In the genomic region with DNA sequence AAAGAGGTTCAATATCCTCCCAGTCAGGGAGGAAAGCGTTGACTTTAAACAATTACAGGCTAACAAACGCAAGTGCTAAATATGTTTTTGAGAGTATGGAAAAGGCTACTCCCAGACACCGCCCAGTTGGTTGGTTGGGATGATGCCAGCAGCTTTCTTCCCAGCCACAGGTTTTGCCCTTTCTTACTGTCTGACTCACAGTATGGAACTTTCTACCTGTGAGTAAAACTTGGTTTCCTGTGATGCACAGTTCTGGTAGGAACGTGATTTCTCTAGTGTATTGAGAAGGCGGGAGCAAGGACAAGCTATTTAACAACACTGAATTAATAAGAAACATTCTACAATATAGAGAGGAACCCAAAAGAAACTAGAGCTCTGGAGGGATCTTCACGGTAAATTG, we compare ENCODE assay signal across 20 cellular contexts.
"Had no signal": no experiment of that assay in that cellular context is flagged by ENCODE, and none has a peak within 500 bp of the region (broad histone marks: within the 10 kb centered on the region; RNA-seq: fewer than 3 reads in every experiment).

No MANE protein-coding gene starts in this region.

- H3K36me3 ChIP-seq: brain microvascular endothelial cell, esophagus muscularis mucosa, prostate gland, transverse colon, vagina had no signal

- H3K27ac ChIP-seq: brain microvascular endothelial cell, esophagus muscularis mucosa, prostate gland, transverse colon, vagina had no signal

- H3K27ac Mint-ChIP-seq: activated CD4-positive, alpha-beta T cell treated with anti-CD3 and anti-CD28 coated beads, Interleukin-2, amount 10 ng/mL, durations not matched to agents 24 days and 14 days; activated CD8-positive, alpha-beta T cell treated with anti-CD3 and anti-CD28 coated beads, Interleukin-2, amount 10 ng/mL, durations not matched to agents 7 days and 5 days; activated naive CD4-positive, alpha-beta T cell treated with anti-CD3 and anti-CD28 coated beads, Interleukin-2, amount 10 ng/mL, durations not matched to agents 7 days and 5 days; activated naive CD8-positive, alpha-beta T cell treated with anti-CD3 and anti-CD28 coated beads, Interleukin-2, amount 50 U/mL, for 24 hours; naive thymus-derived CD4-positive, alpha-beta T cell; T-helper 2 cell treated with Interferon-gamma antibody and Interleukin-4, amounts not matched to agents 5 μg/mL and 100 μg/mL, for 36 hours had no signal

- H3K4me1 Mint-ChIP-seq: activated CD4-positive, alpha-beta T cell treated with anti-CD3 and anti-CD28 coated beads, Interleukin-2, amount 10 ng/mL, durations not matched to agents 24 days and 14 days; activated naive CD4-positive, alpha-beta T cell treated with anti-CD3 and anti-CD28 coated beads, Interleukin-2, amount 10 ng/mL, durations not matched to agents 7 days and 5 days; activated naive CD8-positive, alpha-beta T cell treated with anti-CD3 and anti-CD28 coated beads, Interleukin-2, amount 50 U/mL, for 24 hours; naive thymus-derived CD4-positive, alpha-beta T cell had no signal

- H3K36me3 Mint-ChIP-seq: activated naive CD4-positive, alpha-beta T cell treated with anti-CD3 and anti-CD28 coated beads, Interleukin-2, amount 10 ng/mL, durations not matched to agents 7 days and 5 days; naive thymus-derived CD4-positive, alpha-beta T cell had no signal

- H3K9me3 ChIP-seq: esophagus muscularis mucosa, prostate gland, transverse colon, vagina had no signal

- H3K27me3 ChIP-seq: brain microvascular endothelial cell, esophagus muscularis mucosa, transverse colon, vagina had no signal

- H3K4me1 ChIP-seq: esophagus muscularis mucosa, prostate gland, transverse colon, vagina had no signal

- H3K4me3 ChIP-seq: esophagus muscularis mucosa, prostate gland, transverse colon, vagina had no signal

- DNase-seq: activated CD4-positive, alpha-beta T cell treated with anti-CD3 and anti-CD28 coated beads, Interleukin-2, amount 10 ng/mL, durations not matched to agents 24 days and 14 days; activated CD4-positive, CD25-positive, alpha-beta regulatory T cell; activated CD8-positive, alpha-beta T cell treated with anti-CD3 and anti-CD28 coated beads, Interleukin-2, amount 10 ng/mL, durations not matched to agents 7 days and 5 days; activated naive CD4-positive, alpha-beta T cell treated with anti-CD3 and anti-CD28 coated beads, Interleukin-2, amount 10 ng/mL, durations not matched to agents 7 days and 5 days; activated naive CD8-positive, alpha-beta T cell treated with anti-CD3 and anti-CD28 coated beads, Interleukin-2, amount 50 U/mL, for 24 hours; activated T-cell treated with anti-CD3 and anti-CD28 coated beads, Interleukin-2, amount 50 U/mL, for 4 hours; anterior cingulate cortex; brain microvascular endothelial cell; cerebellar nuclear complex; cortex of kidney; left cardiac atrium; naive thymus-derived CD4-positive, alpha-beta T cell; right cardiac atrium; stimulated activated CD4-positive, alpha-beta T cell treated with anti-CD3 and anti-CD28 coated beads, Interleukin-2, amount 100 ng/mL, for 24 hours; stimulated activated naive CD8-positive, alpha-beta T cell treated with anti-CD3 and anti-CD28 coated beads, Interleukin-15, Interleukin-2, amounts not matched to agents 100 U/mL and 50 U/mL, for 24 hours; transverse colon had no signal

- H3K9me3 Mint-ChIP-seq: activated CD4-positive, alpha-beta T cell treated with anti-CD3 and anti-CD28 coated beads, Interleukin-2, amount 10 ng/mL, durations not matched to agents 24 days and 14 days; activated naive CD4-positive, alpha-beta T cell treated with anti-CD3 and anti-CD28 coated beads, Interleukin-2, amount 10 ng/mL, durations not matched to agents 7 days and 5 days; activated T-cell treated with anti-CD3 and anti-CD28 coated beads, Interleukin-2, amount 50 U/mL, for 4 hours had no signal

- ATAC-seq: activated CD8-positive, alpha-beta T cell treated with anti-CD3 and anti-CD28 coated beads, Interleukin-2, amount 10 ng/mL, durations not matched to agents 7 days and 5 days; activated naive CD8-positive, alpha-beta T cell treated with anti-CD3 and anti-CD28 coated beads, Interleukin-2, amount 50 U/mL, for 24 hours; activated T-cell treated with anti-CD3 and anti-CD28 coated beads, Interleukin-2, amount 50 U/mL, for 4 hours; left cardiac atrium; naive thymus-derived CD4-positive, alpha-beta T cell; right cardiac atrium; stimulated activated naive CD8-positive, alpha-beta T cell treated with anti-CD3 and anti-CD28 coated beads, Interleukin-15, Interleukin-2, amounts not matched to agents 100 U/mL and 50 U/mL, for 24 hours had no signal

- H3K27me3 Mint-ChIP-seq: activated CD4-positive, alpha-beta T cell treated with anti-CD3 and anti-CD28 coated beads, Interleukin-2, amount 10 ng/mL, durations not matched to agents 24 days and 14 days; activated naive CD4-positive, alpha-beta T cell treated with anti-CD3 and anti-CD28 coated beads, Interleukin-2, amount 10 ng/mL, durations not matched to agents 7 days and 5 days; activated naive CD8-positive, alpha-beta T cell treated with anti-CD3 and anti-CD28 coated beads, Interleukin-2, amount 50 U/mL, for 24 hours; naive thymus-derived CD4-positive, alpha-beta T cell had no signal

- H3K4me3 Mint-ChIP-seq: activated CD4-positive, alpha-beta T cell treated with anti-CD3 and anti-CD28 coated beads, Interleukin-2, amount 10 ng/mL, durations not matched to agents 24 days and 14 days; activated CD8-positive, alpha-beta T cell treated with anti-CD3 and anti-CD28 coated beads, Interleukin-2, amount 10 ng/mL, durations not matched to agents 7 days and 5 days; activated naive CD4-positive, alpha-beta T cell treated with anti-CD3 and anti-CD28 coated beads, Interleukin-2, amount 10 ng/mL, durations not matched to agents 7 days and 5 days; activated naive CD8-positive, alpha-beta T cell treated with anti-CD3 and anti-CD28 coated beads, Interleukin-2, amount 50 U/mL, for 24 hours; activated T-cell treated with anti-CD3 and anti-CD28 coated beads, Interleukin-2, amount 50 U/mL, for 4 hours; naive thymus-derived CD4-positive, alpha-beta T cell; T-helper 2 cell treated with Interferon-gamma antibody and Interleukin-4, amounts not matched to agents 5 μg/mL and 100 μg/mL, for 36 hours had no signal
